Comparison of ENCODE assay signal across 11 cellular contexts in genomic region chr6:160393442-160393841, GRCh38. TPM values are rescaled to one million over a fixed set of nuclear protein-coding genes. Genes with fewer than 3 reads are reported as not detected.
DNase-seq lines count a peak whose midpoint lies in the region; ATAC-seq, FAIRE-seq and TF ChIP-seq lines count a peak whose summit lies in the region.
"Not testable (repeated sequence)": the region's sequence is repeated elsewhere in the genome, so short reads cannot be mapped to it uniquely, and the experiment has no call there.
"Had no signal": no experiment of that assay in that cellular context is flagged by ENCODE, and none has a peak within 500 bp of the region (broad histone marks: within the 10 kb centered on the region; RNA-seq: fewer than 3 reads in every experiment).

No MANE protein-coding gene starts in this region.

- TF ChIP-seq POLR2A in A549 (IDR thresholded peaks at IDR 0.05; ENCODE audit: low read length): not testable (repeated sequence)

- TF ChIP-seq EP300 in A549 (IDR thresholded peaks at IDR 0.05): not testable (repeated sequence)

- ATAC-seq in A549: not testable (repeated sequence)

- not testable (repeated sequence) for H3K36me3 ChIP-seq in hepatocyte (replicated peaks; ENCODE audit: insufficient read depth, low read depth); liver (ENCODE audit: control insufficient read depth in 4 of 4, insufficient read depth in 3 of 4, low read depth in 1 of 4, low read length in 3 of 4)

- H3K4me3 Mint-ChIP-seq in Calu3 (ENCODE audit: low read depth, unreplicated experiment): not testable (repeated sequence)

- intact Hi-C loops in Calu3 (cut with micrococcal nuclease; ENCODE audit: unreplicated experiment): loop anchor here (5.0 kb wide), 3 partner anchors 46 to 256 kb away; partner anchors contain the start of gene SLC22A3

- H3K4me2 ChIP-seq in A549 (peak overlapping the region; percentile 77), hepatocyte (peak overlapping the region; percentile 3)

- not testable (repeated sequence) for H3K9me3 Mint-ChIP-seq in Calu3 (ENCODE audit: low read depth, unreplicated experiment)

- not testable (repeated sequence) for H3K4me3 ChIP-seq in A549; hepatocyte; liver (ENCODE audit: low read depth in 1 of 3, low read length in 3 of 3)

- H3K27me3 ChIP-seq in hepatocyte; liver (ENCODE audit: control insufficient read depth in 4 of 4, insufficient read depth in 4 of 4, low read length in 3 of 4): not testable (repeated sequence)

- DNase-seq in A549 (ENCODE audit: low read depth in 1 of 2, low spot score in 1 of 2); Calu3; hepatocyte (ENCODE audit: low spot score): not testable (repeated sequence)

- 92% methylated on average over 1 of the region's 1 CpG for WGBS in A549 (ENCODE audit: missing lambda C conversion rate)
- WGBS in hepatocyte (ENCODE audit: low lambda C conversion rate, missing lambda C conversion rate): 82% methylated on average over 1 of the region's 1 CpG
- WGBS in liver: 100% methylated on average over 1 of the region's 1 CpG

- H3K79me2 ChIP-seq in hepatocyte: peaks cover 10% of the 10 kb centered on the region

- H3K9ac ChIP-seq in liver (ENCODE audit: low read depth in 1 of 2, low read length in 2 of 2): not testable (repeated sequence)

- not testable (repeated sequence) for H3K9me2 ChIP-seq in hepatocyte (replicated peaks; ENCODE audit: insufficient read depth)

- peaks cover 43% of the 10 kb centered on the region for H3K4me1 Mint-ChIP-seq in Calu3 (ENCODE audit: low read depth, unreplicated experiment)

- POLR2A ChIA-PET in A549 (lab: Yijun Ruan, JAX): not testable (repeated sequence)

- not testable (repeated sequence) for H3K27me3 Mint-ChIP-seq in Calu3 (ENCODE audit: unreplicated experiment)

- TF ChIP-seq CTCF in A549 (IDR thresholded peaks at IDR 0.05); Calu3 (IDR thresholded peaks at IDR 0.05; ENCODE audit: unreplicated experiment); VCaP (conservative IDR thresholded peaks at IDR 0.05); hepatocyte (IDR thresholded peaks at IDR 0.05; ENCODE audit: poor library complexity); liver (IDR thresholded peaks at IDR 0.05; ENCODE audit: low read depth, low read length, missing input control): not testable (repeated sequence)

- H2AFZ ChIP-seq in hepatocyte: not testable (repeated sequence)

- H3K36me3 Mint-ChIP-seq in Calu3 (ENCODE audit: insufficient read depth, unreplicated experiment): peaks cover 13% of the 10 kb centered on the region

- not testable (repeated sequence) for BruUV-seq in Calu3 (replicated peaks; lab: Mats Ljungman, UMichigan)

- not testable (repeated sequence) for TF ChIP-seq RAD21 in A549 (conservative IDR thresholded peaks at IDR 0.05 in 1 of 2, IDR thresholded peaks at IDR 0.05 in 1 of 2); liver (IDR thresholded peaks at IDR 0.05)

- H3K4me1 ChIP-seq in A549 (peaks cover 88% of the 10 kb centered on the region), hepatocyte (ENCODE audit: insufficient read depth) (peaks cover 22% of the 10 kb centered on the region), liver (ENCODE audit: control insufficient read depth in 4 of 4, insufficient read depth in 4 of 4, low read length in 3 of 4) (peaks cover 5 to 26% (median 18%) of the 10 kb centered on the region in 4 donors)

- H4K20me1 ChIP-seq in hepatocyte (ENCODE audit: insufficient read depth, poor library complexity, severe bottlenecking): not testable (repeated sequence)

- H3K9me3 ChIP-seq in A549; hepatocyte (ENCODE audit: low read depth); liver (ENCODE audit: control insufficient read depth in 4 of 4, low read length in 3 of 4): not testable (repeated sequence)

- H3K27ac Mint-ChIP-seq in Calu3 (ENCODE audit: unreplicated experiment): peak overlapping the region; percentile 95

- H3K27ac ChIP-seq in A549 (peak overlapping the region; percentile 99 to 100), VCaP (peak overlapping the region; percentile 98), hepatocyte (peak overlapping the region; percentile 90), liver (ENCODE audit: low read depth in 1 of 2, low read length in 2 of 2) (peak overlapping the region; percentile 75 to 84)

- CTCF ChIA-PET in A549 (lab: Yijun Ruan, JAX); Calu3 (lab: Charles Lee): not testable (repeated sequence)

- not testable (repeated sequence) for FAIRE-seq in A549 (lab: Jason Lieb, UNC)

TF ChIP-seq in A549, 52 proteins besides CTCF, POLR2A, EP300 and RAD21:
- TF ChIP-seq KDM1A (IDR thresholded peaks at IDR 0.05; ENCODE audit: low read depth): peak; percentile 37; the same call in 1 of the 2 replicates

RNA-seq across cellular contexts. Expression of gene SLC22A3, which starts 45.3 kb away (rescaled TPM):
- polyA plus RNA-seq in A549 (2011; rRNA removed) (57.4 and 65.2 TPM in 2 replicates), A549 (2017; fragmentation: RNase III; extraction: RNeasy Plus Mini Kit Qiagen cat#74134 plus additional on column Dnase treatment) (38.8 to 44.9 TPM (median 41.5 TPM) in 3 replicates), hepatocyte (29.6 and 34.9 TPM in 2 replicates), liver (10 to 100 TPM; 15.4 to 23.5 TPM)
- polyA plus RNA-seq in A549 (2012; cell fraction: cytosol; rRNA removed): 19.0 and 24.2 TPM in 2 replicates
- polyA plus RNA-seq in A549 (2012; cell fraction: nucleus; rRNA removed): 35.1 and 53.0 TPM in 2 replicates
- polyA minus RNA-seq in A549 (2011; rRNA and poly(A)+ RNA removed): 60.5 and 65.0 TPM in 2 replicates
- total RNA-seq in Calu3 (2022) (3.3 and 8.1 TPM in 2 replicates), hepatocyte (34.3 and 40.3 TPM in 2 replicates), liver (10 to 100 TPM in 1 of 2 donors, 1 to 10 TPM in 1; 7.6 to 40.9 TPM)
- total RNA-seq: A172; A673; CD4-positive, alpha-beta memory T cell; CD8-positive, alpha-beta memory T cell; G401 had no signal
- polyA plus RNA-seq: CD14-positive monocyte; CD8-positive, alpha-beta memory T cell had no signal
